Comparison of ENCODE assay signal across 1 cellular context in the genomic region with DNA sequence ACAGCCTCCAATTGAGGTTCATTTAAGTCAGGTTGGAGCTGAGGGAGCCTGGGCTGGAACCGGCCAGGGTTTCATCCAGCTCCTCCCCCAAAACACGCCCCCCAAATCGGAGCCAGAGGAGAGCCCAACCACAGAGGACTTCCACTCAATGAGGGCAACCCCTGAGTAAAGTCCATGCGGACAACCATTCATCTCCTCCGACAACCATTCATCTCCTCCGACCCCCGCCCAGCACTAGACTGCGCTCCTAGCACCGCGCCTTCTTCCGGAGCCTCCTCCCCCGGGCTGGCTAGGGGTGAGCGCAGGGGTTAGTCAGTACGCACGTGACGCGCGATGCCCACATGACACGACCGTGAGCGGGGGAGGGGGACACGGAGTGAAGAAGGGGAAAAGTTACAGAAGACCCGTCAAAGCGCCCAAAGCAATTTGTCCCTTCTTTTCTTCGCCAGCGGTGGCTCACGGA.
TF ChIP-seq lines count a peak whose summit lies in the region.

No MANE protein-coding gene starts in this region.

TF ChIP-seq in HEK293, 187 proteins besides CTCF, POLR2A, EP300 and RAD21 (continued from another document and continues in another):
- TF ChIP-seq, protein P1, sequence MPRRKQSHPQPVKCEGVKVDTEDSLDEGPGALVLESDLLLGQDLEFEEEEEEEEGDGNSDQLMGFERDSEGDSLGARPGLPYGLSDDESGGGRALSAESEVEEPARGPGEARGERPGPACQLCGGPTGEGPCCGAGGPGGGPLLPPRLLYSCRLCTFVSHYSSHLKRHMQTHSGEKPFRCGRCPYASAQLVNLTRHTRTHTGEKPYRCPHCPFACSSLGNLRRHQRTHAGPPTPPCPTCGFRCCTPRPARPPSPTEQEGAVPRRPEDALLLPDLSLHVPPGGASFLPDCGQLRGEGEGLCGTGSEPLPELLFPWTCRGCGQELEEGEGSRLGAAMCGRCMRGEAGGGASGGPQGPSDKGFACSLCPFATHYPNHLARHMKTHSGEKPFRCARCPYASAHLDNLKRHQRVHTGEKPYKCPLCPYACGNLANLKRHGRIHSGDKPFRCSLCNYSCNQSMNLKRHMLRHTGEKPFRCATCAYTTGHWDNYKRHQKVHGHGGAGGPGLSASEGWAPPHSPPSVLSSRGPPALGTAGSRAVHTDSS (tag by site-specific recombination; IDR thresholded peaks at IDR 0.05): no peak
- TF ChIP-seq ZNF571 (tag by site-specific recombination; IDR thresholded peaks at IDR 0.05): no peak
- no peak for TF ChIP-seq ZFP69B (tag by site-specific recombination; IDR thresholded peaks at IDR 0.05)
- TF ChIP-seq, protein P2, sequence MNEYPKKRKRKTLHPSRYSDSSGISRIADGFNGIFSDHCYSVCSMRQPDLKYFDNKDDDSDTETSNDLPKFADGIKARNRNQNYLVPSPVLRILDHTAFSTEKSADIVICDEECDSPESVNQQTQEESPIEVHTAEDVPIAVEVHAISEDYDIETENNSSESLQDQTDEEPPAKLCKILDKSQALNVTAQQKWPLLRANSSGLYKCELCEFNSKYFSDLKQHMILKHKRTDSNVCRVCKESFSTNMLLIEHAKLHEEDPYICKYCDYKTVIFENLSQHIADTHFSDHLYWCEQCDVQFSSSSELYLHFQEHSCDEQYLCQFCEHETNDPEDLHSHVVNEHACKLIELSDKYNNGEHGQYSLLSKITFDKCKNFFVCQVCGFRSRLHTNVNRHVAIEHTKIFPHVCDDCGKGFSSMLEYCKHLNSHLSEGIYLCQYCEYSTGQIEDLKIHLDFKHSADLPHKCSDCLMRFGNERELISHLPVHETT (tag by site-specific recombination; IDR thresholded peaks at IDR 0.05): peak; percentile 27; the same call in 1 of the 2 replicates
- no peak for TF ChIP-seq MEIS1 (CRISPR knock-in tag; IDR thresholded peaks at IDR 0.05; ENCODE audit: borderline replicate concordance)
- TF ChIP-seq BCL11A (tag by site-specific recombination; IDR thresholded peaks at IDR 0.05; ENCODE audit: low read depth): no peak
- TF ChIP-seq IKZF3 (tag by site-specific recombination; IDR thresholded peaks at IDR 0.05): no peak
- TF ChIP-seq ZNF324 (tag by site-specific recombination; IDR thresholded peaks at IDR 0.05): peak; percentile 50; the same call in 1 of the 2 replicates
- no peak for TF ChIP-seq GLI4 (tag by site-specific recombination; IDR thresholded peaks at IDR 0.05)
- TF ChIP-seq, protein P3, sequence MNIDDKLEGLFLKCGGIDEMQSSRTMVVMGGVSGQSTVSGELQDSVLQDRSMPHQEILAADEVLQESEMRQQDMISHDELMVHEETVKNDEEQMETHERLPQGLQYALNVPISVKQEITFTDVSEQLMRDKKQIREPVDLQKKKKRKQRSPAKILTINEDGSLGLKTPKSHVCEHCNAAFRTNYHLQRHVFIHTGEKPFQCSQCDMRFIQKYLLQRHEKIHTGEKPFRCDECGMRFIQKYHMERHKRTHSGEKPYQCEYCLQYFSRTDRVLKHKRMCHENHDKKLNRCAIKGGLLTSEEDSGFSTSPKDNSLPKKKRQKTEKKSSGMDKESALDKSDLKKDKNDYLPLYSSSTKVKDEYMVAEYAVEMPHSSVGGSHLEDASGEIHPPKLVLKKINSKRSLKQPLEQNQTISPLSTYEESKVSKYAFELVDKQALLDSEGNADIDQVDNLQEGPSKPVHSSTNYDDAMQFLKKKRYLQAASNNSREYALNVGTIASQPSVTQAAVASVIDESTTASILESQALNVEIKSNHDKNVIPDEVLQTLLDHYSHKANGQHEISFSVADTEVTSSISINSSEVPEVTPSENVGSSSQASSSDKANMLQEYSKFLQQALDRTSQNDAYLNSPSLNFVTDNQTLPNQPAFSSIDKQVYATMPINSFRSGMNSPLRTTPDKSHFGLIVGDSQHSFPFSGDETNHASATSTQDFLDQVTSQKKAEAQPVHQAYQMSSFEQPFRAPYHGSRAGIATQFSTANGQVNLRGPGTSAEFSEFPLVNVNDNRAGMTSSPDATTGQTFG (tag by site-specific recombination; IDR thresholded peaks at IDR 0.05; ENCODE audit: borderline replicate concordance): no peak
- TF ChIP-seq ZNF830 (tag by site-specific recombination; IDR thresholded peaks at IDR 0.05; ENCODE audit: low read depth): no peak
- TF ChIP-seq ZNF426 (tag by site-specific recombination; IDR thresholded peaks at IDR 0.05): no peak
- TF ChIP-seq ZNF768 (tag by site-specific recombination; IDR thresholded peaks at IDR 0.05): no peak
- TF ChIP-seq ZNF776 (tag by site-specific recombination; IDR thresholded peaks at IDR 0.05; ENCODE audit: borderline replicate concordance): no peak
- TF ChIP-seq HOXA7 (CRISPR knock-in tag; IDR thresholded peaks at IDR 0.05; ENCODE audit: borderline replicate concordance): no peak
- no peak for TF ChIP-seq ZNF169 (tag by site-specific recombination; IDR thresholded peaks at IDR 0.05)
- TF ChIP-seq, protein P4, sequence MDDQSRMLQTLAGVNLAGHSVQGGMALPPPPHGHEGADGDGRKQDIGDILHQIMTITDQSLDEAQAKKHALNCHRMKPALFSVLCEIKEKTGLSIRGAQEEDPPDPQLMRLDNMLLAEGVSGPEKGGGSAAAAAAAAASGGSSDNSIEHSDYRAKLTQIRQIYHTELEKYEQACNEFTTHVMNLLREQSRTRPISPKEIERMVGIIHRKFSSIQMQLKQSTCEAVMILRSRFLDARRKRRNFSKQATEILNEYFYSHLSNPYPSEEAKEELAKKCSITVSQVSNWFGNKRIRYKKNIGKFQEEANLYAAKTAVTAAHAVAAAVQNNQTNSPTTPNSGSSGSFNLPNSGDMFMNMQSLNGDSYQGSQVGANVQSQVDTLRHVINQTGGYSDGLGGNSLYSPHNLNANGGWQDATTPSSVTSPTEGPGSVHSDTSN (CRISPR knock-in tag; IDR thresholded peaks at IDR 0.05): no peak
- TF ChIP-seq, protein P5, sequence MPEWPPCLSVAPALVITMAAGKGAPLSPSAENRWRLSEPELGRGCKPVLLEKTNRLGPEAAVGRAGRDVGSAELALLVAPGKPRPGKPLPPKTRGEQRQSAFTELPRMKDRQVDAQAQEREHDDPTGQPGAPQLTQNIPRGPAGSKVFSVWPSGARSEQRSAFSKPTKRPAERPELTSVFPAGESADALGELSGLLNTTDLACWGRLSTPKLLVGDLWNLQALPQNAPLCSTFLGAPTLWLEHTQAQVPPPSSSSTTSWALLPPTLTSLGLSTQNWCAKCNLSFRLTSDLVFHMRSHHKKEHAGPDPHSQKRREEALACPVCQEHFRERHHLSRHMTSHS (tag by site-specific recombination; IDR thresholded peaks at IDR 0.05): no peak
- TF ChIP-seq BCL11B (tag by site-specific recombination; IDR thresholded peaks at IDR 0.05; ENCODE audit: low read depth): no peak
- no peak for TF ChIP-seq ZNF621 (tag by site-specific recombination; IDR thresholded peaks at IDR 0.05)
- TF ChIP-seq MZF1 (tag by site-specific recombination; IDR thresholded peaks at IDR 0.05; ENCODE audit: borderline replicate concordance): no peak
- TF ChIP-seq, protein P6, sequence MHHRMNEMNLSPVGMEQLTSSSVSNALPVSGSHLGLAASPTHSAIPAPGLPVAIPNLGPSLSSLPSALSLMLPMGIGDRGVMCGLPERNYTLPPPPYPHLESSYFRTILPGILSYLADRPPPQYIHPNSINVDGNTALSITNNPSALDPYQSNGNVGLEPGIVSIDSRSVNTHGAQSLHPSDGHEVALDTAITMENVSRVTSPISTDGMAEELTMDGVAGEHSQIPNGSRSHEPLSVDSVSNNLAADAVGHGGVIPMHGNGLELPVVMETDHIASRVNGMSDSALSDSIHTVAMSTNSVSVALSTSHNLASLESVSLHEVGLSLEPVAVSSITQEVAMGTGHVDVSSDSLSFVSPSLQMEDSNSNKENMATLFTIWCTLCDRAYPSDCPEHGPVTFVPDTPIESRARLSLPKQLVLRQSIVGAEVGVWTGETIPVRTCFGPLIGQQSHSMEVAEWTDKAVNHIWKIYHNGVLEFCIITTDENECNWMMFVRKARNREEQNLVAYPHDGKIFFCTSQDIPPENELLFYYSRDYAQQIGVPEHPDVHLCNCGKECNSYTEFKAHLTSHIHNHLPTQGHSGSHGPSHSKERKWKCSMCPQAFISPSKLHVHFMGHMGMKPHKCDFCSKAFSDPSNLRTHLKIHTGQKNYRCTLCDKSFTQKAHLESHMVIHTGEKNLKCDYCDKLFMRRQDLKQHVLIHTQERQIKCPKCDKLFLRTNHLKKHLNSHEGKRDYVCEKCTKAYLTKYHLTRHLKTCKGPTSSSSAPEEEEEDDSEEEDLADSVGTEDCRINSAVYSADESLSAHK (tag by site-specific recombination; IDR thresholded peaks at IDR 0.05): no peak
- TF ChIP-seq ZNF146 (tag by site-specific recombination; IDR thresholded peaks at IDR 0.05): no peak
- no peak for TF ChIP-seq ZNF175 (tag by site-specific recombination; IDR thresholded peaks at IDR 0.05)
- no peak for TF ChIP-seq ZNF561 (tag by site-specific recombination; IDR thresholded peaks at IDR 0.05; ENCODE audit: borderline replicate concordance)
- 0 out of 2 replicates have a peak, but pooled peaks have one; percentile 15 for TF ChIP-seq ZNF2 (tag by site-specific recombination; IDR thresholded peaks at IDR 0.05)
- TF ChIP-seq ZNF423 (tag by site-specific recombination; IDR thresholded peaks at IDR 0.05): no peak
- TF ChIP-seq ZNF626 (tag by site-specific recombination; IDR thresholded peaks at IDR 0.05): no peak
- TF ChIP-seq, protein P7, sequence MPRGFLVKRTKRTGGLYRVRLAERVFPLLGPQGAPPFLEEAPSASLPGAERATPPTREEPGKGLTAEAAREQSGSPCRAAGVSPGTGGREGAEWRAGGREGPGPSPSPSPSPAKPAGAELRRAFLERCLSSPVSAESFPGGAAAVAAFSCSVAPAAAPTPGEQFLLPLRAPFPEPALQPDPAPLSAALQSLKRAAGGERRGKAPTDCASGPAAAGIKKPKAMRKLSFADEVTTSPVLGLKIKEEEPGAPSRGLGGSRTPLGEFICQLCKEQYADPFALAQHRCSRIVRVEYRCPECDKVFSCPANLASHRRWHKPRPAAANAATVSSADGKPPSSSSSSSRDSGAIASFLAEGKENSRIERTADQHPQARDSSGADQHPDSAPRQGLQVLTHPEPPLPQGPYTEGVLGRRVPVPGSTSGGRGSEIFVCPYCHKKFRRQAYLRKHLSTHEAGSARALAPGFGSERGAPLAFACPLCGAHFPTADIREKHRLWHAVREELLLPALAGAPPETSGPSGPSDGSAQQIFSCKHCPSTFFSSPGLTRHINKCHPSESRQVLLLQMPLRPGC (tag by site-specific recombination; IDR thresholded peaks at IDR 0.05): no peak
- TF ChIP-seq OVOL3 (tag by site-specific recombination; IDR thresholded peaks at IDR 0.05): no peak
- no peak for TF ChIP-seq FEZF1 (tag by site-specific recombination; IDR thresholded peaks at IDR 0.05)
- no peak for TF ChIP-seq HOXD13 (CRISPR knock-in tag; IDR thresholded peaks at IDR 0.05; ENCODE audit: borderline replicate concordance)
- no peak for TF ChIP-seq ZNF138 (tag by site-specific recombination; IDR thresholded peaks at IDR 0.05; ENCODE audit: borderline replicate concordance)
- TF ChIP-seq ZNF596 (tag by site-specific recombination; IDR thresholded peaks at IDR 0.05): no peak
- TF ChIP-seq SP3 (tag by site-specific recombination; IDR thresholded peaks at IDR 0.05): peak; percentile 69
- peak; percentile 77 for TF ChIP-seq EGR2 (tag by site-specific recombination; IDR thresholded peaks at IDR 0.05; ENCODE audit: low read depth)
- TF ChIP-seq ZNF416 (tag by site-specific recombination; IDR thresholded peaks at IDR 0.05): no peak
- TF ChIP-seq ZNF112 (tag by site-specific recombination; IDR thresholded peaks at IDR 0.05): no peak
- TF ChIP-seq, protein P8, sequence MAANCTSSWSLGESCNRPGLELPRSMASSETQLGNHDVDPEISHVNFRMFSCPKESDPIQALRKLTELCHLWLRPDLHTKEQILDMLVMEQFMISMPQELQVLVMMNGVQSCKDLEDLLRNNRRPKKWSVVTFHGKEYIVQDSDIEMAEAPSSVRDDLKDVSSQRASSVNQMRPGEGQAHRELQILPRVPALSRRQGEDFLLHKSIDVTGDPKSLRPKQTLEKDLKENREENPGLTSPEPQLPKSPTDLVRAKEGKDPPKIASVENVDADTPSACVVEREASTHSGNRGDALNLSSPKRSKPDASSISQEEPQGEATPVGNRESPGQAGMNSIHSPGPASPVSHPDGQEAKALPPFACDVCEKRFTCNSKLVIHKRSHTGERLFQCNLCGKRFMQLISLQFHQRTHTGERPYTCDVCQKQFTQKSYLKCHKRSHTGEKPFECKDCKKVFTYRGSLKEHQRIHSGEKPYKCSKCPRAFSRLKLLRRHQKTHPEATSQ (tag by site-specific recombination; IDR thresholded peaks at IDR 0.05): no peak
- no peak for TF ChIP-seq HOXC10 (CRISPR knock-in tag; IDR thresholded peaks at IDR 0.05)
- no peak for TF ChIP-seq ZNF155 (tag by site-specific recombination; IDR thresholded peaks at IDR 0.05)
- no peak for TF ChIP-seq ZNF157 (tag by site-specific recombination; IDR thresholded peaks at IDR 0.05)
- TF ChIP-seq, protein P9, sequence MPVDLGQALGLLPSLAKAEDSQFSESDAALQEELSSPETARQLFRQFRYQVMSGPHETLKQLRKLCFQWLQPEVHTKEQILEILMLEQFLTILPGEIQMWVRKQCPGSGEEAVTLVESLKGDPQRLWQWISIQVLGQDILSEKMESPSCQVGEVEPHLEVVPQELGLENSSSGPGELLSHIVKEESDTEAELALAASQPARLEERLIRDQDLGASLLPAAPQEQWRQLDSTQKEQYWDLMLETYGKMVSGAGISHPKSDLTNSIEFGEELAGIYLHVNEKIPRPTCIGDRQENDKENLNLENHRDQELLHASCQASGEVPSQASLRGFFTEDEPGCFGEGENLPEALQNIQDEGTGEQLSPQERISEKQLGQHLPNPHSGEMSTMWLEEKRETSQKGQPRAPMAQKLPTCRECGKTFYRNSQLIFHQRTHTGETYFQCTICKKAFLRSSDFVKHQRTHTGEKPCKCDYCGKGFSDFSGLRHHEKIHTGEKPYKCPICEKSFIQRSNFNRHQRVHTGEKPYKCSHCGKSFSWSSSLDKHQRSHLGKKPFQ (tag by site-specific recombination; IDR thresholded peaks at IDR 0.05): no peak; the same call in 1 of the 2 replicates
- TF ChIP-seq ZNF501 (tag by site-specific recombination; IDR thresholded peaks at IDR 0.05): no peak; the same call in 1 of the 2 replicates
- TF ChIP-seq RBAK (tag by site-specific recombination; IDR thresholded peaks at IDR 0.05): no peak
- no peak for TF ChIP-seq ZBTB8A (tag by site-specific recombination; IDR thresholded peaks at IDR 0.05)
- no peak for TF ChIP-seq GFI1B (tag by site-specific recombination; IDR thresholded peaks at IDR 0.05)
- TF ChIP-seq, protein P10, sequence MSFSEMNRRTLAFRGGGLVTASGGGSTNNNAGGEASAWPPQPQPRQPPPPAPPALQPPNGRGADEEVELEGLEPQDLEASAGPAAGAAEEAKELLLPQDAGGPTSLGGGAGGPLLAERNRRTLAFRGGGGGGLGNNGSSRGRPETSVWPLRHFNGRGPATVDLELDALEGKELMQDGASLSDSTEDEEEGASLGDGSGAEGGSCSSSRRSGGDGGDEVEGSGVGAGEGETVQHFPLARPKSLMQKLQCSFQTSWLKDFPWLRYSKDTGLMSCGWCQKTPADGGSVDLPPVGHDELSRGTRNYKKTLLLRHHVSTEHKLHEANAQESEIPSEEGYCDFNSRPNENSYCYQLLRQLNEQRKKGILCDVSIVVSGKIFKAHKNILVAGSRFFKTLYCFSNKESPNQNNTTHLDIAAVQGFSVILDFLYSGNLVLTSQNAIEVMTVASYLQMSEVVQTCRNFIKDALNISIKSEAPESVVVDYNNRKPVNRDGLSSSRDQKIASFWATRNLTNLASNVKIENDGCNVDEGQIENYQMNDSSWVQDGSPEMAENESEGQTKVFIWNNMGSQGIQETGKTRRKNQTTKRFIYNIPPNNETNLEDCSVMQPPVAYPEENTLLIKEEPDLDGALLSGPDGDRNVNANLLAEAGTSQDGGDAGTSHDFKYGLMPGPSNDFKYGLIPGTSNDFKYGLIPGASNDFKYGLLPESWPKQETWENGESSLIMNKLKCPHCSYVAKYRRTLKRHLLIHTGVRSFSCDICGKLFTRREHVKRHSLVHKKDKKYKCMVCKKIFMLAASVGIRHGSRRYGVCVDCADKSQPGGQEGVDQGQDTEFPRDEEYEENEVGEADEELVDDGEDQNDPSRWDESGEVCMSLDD (tag by site-specific recombination; IDR thresholded peaks at IDR 0.05): no peak; the same call in none of the 2 replicates
